22 cellular contexts compared by ENCODE assay signal in genomic region chr2:135685361-135685760, GRCh38.
DNase-seq lines count a peak whose midpoint lies in the region; ATAC-seq and TF ChIP-seq lines count a peak whose summit lies in the region.
"Had no signal": no experiment of that assay in that cellular context is flagged by ENCODE, and none has a peak within 500 bp of the region (broad histone marks: within the 10 kb centered on the region; RNA-seq: fewer than 3 reads in every experiment).

No MANE protein-coding gene starts in this region.

- H3K27me3 Mint-ChIP-seq in stimulated activated naive CD8-positive, alpha-beta T cell treated with anti-CD3 and anti-CD28 coated beads, Interleukin-15, Interleukin-2, amounts not matched to agents 100 ng/mL and 50 ng/mL, for 24 hours, result no peaks in the 10 kb centered on the region
- no peaks in the 10 kb centered on the region for H3K27me3 Mint-ChIP-seq in stimulated activated naive CD8-positive, alpha-beta T cell treated with anti-CD3 and anti-CD28 coated beads, Interleukin-15, amount 100 ng/mL, for 72 hours
- H3K27me3 Mint-ChIP-seq: activated B cell treated with CpG ODN at 0.5 μM for 24 hours, IgD-negative memory B cell, memory B cell had no signal

- no peak for DNase-seq in stimulated activated naive CD8-positive, alpha-beta T cell treated with anti-CD3 and anti-CD28 coated beads, Interleukin-15, amount 100 ng/mL, for 72 hours
- peak; percentile 24 for DNase-seq in astrocyte of the spinal cord (ENCODE audit: low read depth, low spot score)
- peak; percentile 34 for DNase-seq in fibroblast of peridontal ligament (ENCODE audit: extremely low read depth)
- no peak for DNase-seq in islet precursor cell
- DNase-seq in NCI-H1105 treated with DMSO at 0.1 percent for 48 hours (lab: John Stamatoyannopoulos, UW), result no peak
- DNase-seq: activated B cell treated with CpG ODN at 0.5 μM for 24 hours; activated CD8-positive, alpha-beta T cell treated with anti-CD3 and anti-CD28 coated beads, Interleukin-2, amount 10 ng/mL, durations not matched to agents 7 days and 5 days; activated T-cell treated with anti-CD3 and anti-CD28 coated beads, Interleukin-2, amount 50 U/mL, for 1 hour; effector CD4-positive, alpha-beta T cell; glutamatergic neuron; left cardiac atrium; MG63; NCI-H526; T-helper 9 cell; upper lobe of left lung had no signal

- no peak overlapping the region for H3K4me3 Mint-ChIP-seq in stimulated activated naive CD8-positive, alpha-beta T cell treated with anti-CD3 and anti-CD28 coated beads, Interleukin-15, Interleukin-2, amounts not matched to agents 100 ng/mL and 50 ng/mL, for 24 hours
- H3K4me3 Mint-ChIP-seq in stimulated activated naive CD8-positive, alpha-beta T cell treated with anti-CD3 and anti-CD28 coated beads, Interleukin-15, amount 100 ng/mL, for 72 hours, result no peak overlapping the region
- H3K4me3 Mint-ChIP-seq: activated B cell treated with CpG ODN at 0.5 μM for 24 hours; activated CD8-positive, alpha-beta T cell treated with anti-CD3 and anti-CD28 coated beads, Interleukin-2, amount 10 ng/mL, durations not matched to agents 7 days and 5 days; IgD-negative memory B cell; memory B cell had no signal

- H3K27ac Mint-ChIP-seq in stimulated activated naive CD8-positive, alpha-beta T cell treated with anti-CD3 and anti-CD28 coated beads, Interleukin-15, Interleukin-2, amounts not matched to agents 100 ng/mL and 50 ng/mL, for 24 hours, result peak overlapping the region; percentile 59
- H3K27ac Mint-ChIP-seq in stimulated activated naive CD8-positive, alpha-beta T cell treated with anti-CD3 and anti-CD28 coated beads, Interleukin-15, amount 100 ng/mL, for 72 hours, result no peak overlapping the region
- H3K27ac Mint-ChIP-seq: activated B cell treated with CpG ODN at 0.5 μM for 24 hours; activated CD8-positive, alpha-beta T cell treated with anti-CD3 and anti-CD28 coated beads, Interleukin-2, amount 10 ng/mL, durations not matched to agents 7 days and 5 days; IgD-negative memory B cell; memory B cell had no signal

- H3K36me3 Mint-ChIP-seq in stimulated activated naive CD8-positive, alpha-beta T cell treated with anti-CD3 and anti-CD28 coated beads, Interleukin-15, Interleukin-2, amounts not matched to agents 100 ng/mL and 50 ng/mL, for 24 hours (ENCODE audit: low read depth), result peaks cover 54% of the 10 kb centered on the region

- no peak for TF ChIP-seq CTCF in astrocyte of the spinal cord (IDR thresholded peaks at IDR 0.05; ENCODE audit: low read depth, low read length)

- no peaks in the 10 kb centered on the region for H3K9me3 Mint-ChIP-seq in stimulated activated naive CD8-positive, alpha-beta T cell treated with anti-CD3 and anti-CD28 coated beads, Interleukin-15, Interleukin-2, amounts not matched to agents 100 ng/mL and 50 ng/mL, for 24 hours
- no peaks in the 10 kb centered on the region for H3K9me3 Mint-ChIP-seq in stimulated activated naive CD8-positive, alpha-beta T cell treated with anti-CD3 and anti-CD28 coated beads, Interleukin-15, amount 100 ng/mL, for 72 hours
- H3K9me3 Mint-ChIP-seq: activated B cell treated with CpG ODN at 0.5 μM for 24 hours, IgD-negative memory B cell, memory B cell had no signal

- H3K4me1 Mint-ChIP-seq in stimulated activated naive CD8-positive, alpha-beta T cell treated with anti-CD3 and anti-CD28 coated beads, Interleukin-15, Interleukin-2, amounts not matched to agents 100 ng/mL and 50 ng/mL, for 24 hours (ENCODE audit: low read depth), result peaks cover 22% of the 10 kb centered on the region
- H3K4me1 Mint-ChIP-seq in stimulated activated naive CD8-positive, alpha-beta T cell treated with anti-CD3 and anti-CD28 coated beads, Interleukin-15, amount 100 ng/mL, for 72 hours, result peaks cover 26% of the 10 kb centered on the region
- H3K4me1 Mint-ChIP-seq: activated B cell treated with CpG ODN at 0.5 μM for 24 hours, memory B cell had no signal

- ATAC-seq in stimulated activated naive CD8-positive, alpha-beta T cell treated with anti-CD3 and anti-CD28 coated beads, Interleukin-15, amount 100 ng/mL, for 72 hours, result no peak
- ATAC-seq in HG02623 (IDR thresholded peaks at IDR 0.05; ENCODE audit: unreplicated experiment), result no peak
- no peak for ATAC-seq in HG03135 (IDR thresholded peaks at IDR 0.05; ENCODE audit: unreplicated experiment)
- ATAC-seq: activated CD8-positive, alpha-beta T cell treated with anti-CD3 and anti-CD28 coated beads, Interleukin-2, amount 10 ng/mL, durations not matched to agents 7 days and 5 days; esophagus mucosa; left cardiac atrium; SK-N-SH treated with all-trans-retinoic acid at 6 μM for 48 hours had no signal

- in situ Hi-C loops in astrocyte of the spinal cord (cut with HindIII; ENCODE audit: low sequenced_read_pairs), result no loop called here

- no peak overlapping the region for H3K4me3 ChIP-seq in astrocyte of the spinal cord (ENCODE audit: low read depth, low read length)
- H3K4me3 ChIP-seq: MG63, upper lobe of left lung had no signal

Comparison
In these comparisons a context has a peak if more than half of its experiments do, and no peak if none do; other contexts are left out.
1. DNase-seq: peak in astrocyte of the spinal cord (single experiment) and fibroblast of peridontal ligament (single experiment); none in stimulated activated naive CD8-positive, alpha-beta T cell treated with anti-CD3 and anti-CD28 coated beads, Interleukin-15, amount 100 ng/mL, for 72 hours (0 of 2), islet precursor cell (single experiment) and NCI-H1105 treated with DMSO at 0.1 percent for 48 hours (single experiment).